ENCODE assay signal across 8 cellular contexts in the genomic region with DNA sequence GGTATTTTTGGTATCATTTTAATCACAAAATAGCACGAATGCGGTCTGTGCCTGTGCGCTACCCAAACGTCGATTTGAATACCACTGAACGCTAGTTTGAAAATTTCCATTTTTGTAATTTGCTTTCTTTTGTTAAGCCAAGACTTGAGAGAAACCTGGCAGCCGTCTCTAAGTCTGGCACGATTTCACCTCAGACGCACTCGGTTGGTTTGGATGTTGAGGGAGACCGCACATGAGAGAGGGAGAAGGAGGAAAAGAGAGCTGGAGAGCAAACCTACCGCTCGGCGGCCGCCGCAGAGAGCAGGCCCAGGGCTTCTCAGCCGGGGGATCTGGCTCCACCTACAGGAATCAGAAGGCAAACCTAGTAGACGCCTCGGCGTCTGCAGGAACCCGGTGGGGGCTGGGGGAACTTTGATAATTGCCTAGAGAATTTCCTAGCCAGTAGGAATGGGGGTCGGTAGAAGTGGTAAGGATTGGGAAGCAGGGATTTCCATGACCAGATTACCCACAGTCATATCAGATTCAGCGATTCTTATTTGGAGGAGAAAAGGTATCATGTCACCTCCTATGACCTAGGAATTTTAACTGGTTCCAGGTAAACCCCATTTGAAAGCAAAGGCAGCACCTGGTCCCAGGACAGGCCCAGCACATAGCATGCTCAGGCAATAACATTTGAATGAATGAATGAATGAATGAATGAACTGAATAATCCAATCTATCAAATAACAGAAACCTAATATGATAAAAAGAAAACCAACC.
DNase-seq lines count a peak whose midpoint lies in the region; ATAC-seq and TF ChIP-seq lines count a peak whose summit lies in the region.

No MANE protein-coding gene starts in this region.

- peak; percentile 77 for TF ChIP-seq CTCF in upper lobe of right lung (IDR thresholded peaks at IDR 0.05)

- DNase-seq in AG20443 (ENCODE audit: low spot score): peak; percentile 91
- DNase-seq in GM19238 (ENCODE audit: insufficient read length, low spot score): peak; percentile 54
- DNase-seq in SJCRH30: peak; percentile 29 to 35
- peak; percentile 62 for DNase-seq in activated naive CD4-positive, alpha-beta T cell treated with anti-CD3 and anti-CD28 coated beads, Interleukin-2, amount 50 U/mL, for 16 hours
- peak; percentile 86 for DNase-seq in left cardiac atrium
- peak; percentile 50 for DNase-seq in putamen (ENCODE audit: low spot score)
- peak; percentile 83 for DNase-seq in upper lobe of right lung

- H3K9me3 ChIP-seq in SJCRH30 (replicated peaks) (no peaks in the 10 kb centered on the region), upper lobe of right lung (no peaks in the 10 kb centered on the region)

- no peaks in the 10 kb centered on the region for H3K27me3 ChIP-seq in SJCRH30
- H3K27me3 ChIP-seq in upper lobe of right lung: no peaks in the 10 kb centered on the region

- H3K4me1 ChIP-seq in SJCRH30 (peaks cover 11% of the 10 kb centered on the region), upper lobe of right lung (peaks cover 14% of the 10 kb centered on the region)

- H3K4me3 ChIP-seq in SJCRH30 (no peak overlapping the region), upper lobe of right lung (peak overlapping the region; percentile 28)

- ATAC-seq in HG03280 (IDR thresholded peaks at IDR 0.05; ENCODE audit: unreplicated experiment) (peak; percentile 96), left cardiac atrium (peak; percentile 91 to 92), upper lobe of right lung (peak; percentile 93)

- H3K36me3 ChIP-seq in SJCRH30 (no peaks in the 10 kb centered on the region), upper lobe of right lung (no peaks in the 10 kb centered on the region)

- intact Hi-C loops in left cardiac atrium (cut with DNase I): loop anchor here (5.0 to 10.0 kb wide), 2 partner anchors 594 to 667 kb away; no protein-coding TSS in a partner anchor
- intact Hi-C loops in upper lobe of right lung (cut with DNase I): no loop called here

- H3K27ac ChIP-seq in SJCRH30 (no peak overlapping the region), upper lobe of right lung (peak overlapping the region; percentile 74)

Comparison
In these comparisons a context has a peak if more than half of its experiments do, and no peak if none do; other contexts are left out.
1. DNase-seq: peak in every context shown above with its lines; median percentile 91 in AG20443; 86 in left cardiac atrium; 83 in upper lobe of right lung; 62 in activated naive CD4-positive, alpha-beta T cell treated with anti-CD3 and anti-CD28 coated beads, Interleukin-2, amount 50 U/mL, for 16 hours; 54 in GM19238; 50 in putamen; 32 in SJCRH30.